Comparison of ENCODE assay signal across 9 cellular contexts in genomic region chr11:8225589-8226036, GRCh38. TPM values are rescaled to one million over a fixed set of nuclear protein-coding genes. Genes with fewer than 3 reads are reported as not detected.
DNase-seq lines count a peak whose midpoint lies in the region; ATAC-seq, FAIRE-seq and TF ChIP-seq lines count a peak whose summit lies in the region.
"Had no signal": no experiment of that assay in that cellular context is flagged by ENCODE, and none has a peak within 500 bp of the region (broad histone marks: within the 10 kb centered on the region; RNA-seq: fewer than 3 reads in every experiment).

No MANE protein-coding gene starts in this region.

- H3K36me3 ChIP-seq in Caco-2 (ENCODE audit: control insufficient read depth, insufficient read depth, low read length) (no peaks in the 10 kb centered on the region), GM23338 (ENCODE audit: insufficient read depth) (no peaks in the 10 kb centered on the region), HepG2 (replicated peaks in 1 of 2; ENCODE audit: control insufficient read depth in 1 of 2, insufficient read depth in 2 of 2, low read length in 2 of 2) (no peaks in the 10 kb centered on the region)

- H3K4me3 ChIP-seq in Caco-2 (ENCODE audit: low read depth, low read length) (no peak overlapping the region), GM23338 (no peak overlapping the region), HepG2 (replicated peaks in 1 of 3; ENCODE audit: insufficient read depth in 1 of 3, low read depth in 2 of 3, low read length in 3 of 3) (no peak overlapping the region)

- no peaks in the 10 kb centered on the region for H3K4me1 Mint-ChIP-seq in Caco-2 (ENCODE audit: low read depth, unreplicated experiment)
- peaks cover 9% of the 10 kb centered on the region; the same call in 1 of the 3 replicates for H3K4me1 Mint-ChIP-seq in GM23338
- H3K4me1 Mint-ChIP-seq: activated naive CD4-positive, alpha-beta T cell treated with anti-CD3 and anti-CD28 coated beads, Interleukin-2, amount 50 U/mL, for 24 hours had no signal

- no peaks in the 10 kb centered on the region for H3K79me2 ChIP-seq in GM23338 (replicated peaks; ENCODE audit: insufficient read depth)
- no peaks in the 10 kb centered on the region for H3K79me2 ChIP-seq in HepG2 (ENCODE audit: insufficient read depth, low read length)

- H2AFZ ChIP-seq in GM23338 (0 out of 2 replicates have a peak overlapping the region, but pooled peaks have one; percentile 92), HepG2 (ENCODE audit: low read length) (no peak overlapping the region)

- CTCF ChIA-PET in Caco-2 (lab: Charles Lee): no interaction called here
- CTCF ChIA-PET in HepG2 (lab: Yijun Ruan, JAX; ENCODE audit: low intra/inter-chr PET ratio, low total read pairs): interaction anchor here (2.1 to 2.3 kb wide), 2 partner anchors 38 to 341 kb away, joined by 12 to 16 read pairs; partner anchors contain the start of gene LMO1

- H3K27ac Mint-ChIP-seq in Caco-2 (ENCODE audit: unreplicated experiment): no peak overlapping the region
- no peak overlapping the region for H3K27ac Mint-ChIP-seq in GM23338
- H3K27ac Mint-ChIP-seq: activated naive CD4-positive, alpha-beta T cell treated with anti-CD3 and anti-CD28 coated beads, Interleukin-2, amount 50 U/mL, for 24 hours had no signal

- H3K36me3 Mint-ChIP-seq in Caco-2 (ENCODE audit: insufficient read depth, unreplicated experiment): no peaks in the 10 kb centered on the region
- no peaks in the 10 kb centered on the region for H3K36me3 Mint-ChIP-seq in GM23338 (ENCODE audit: low read depth)
- H3K36me3 Mint-ChIP-seq: activated naive CD4-positive, alpha-beta T cell treated with anti-CD3 and anti-CD28 coated beads, Interleukin-2, amount 50 U/mL, for 24 hours had no signal

- DNase-seq in Caco-2 (peak; percentile 69 to 74), GM23338 (ENCODE audit: low spot score) (peak; percentile 92), NCI-H2029 (lab: John Stamatoyannopoulos, UW) (peak; percentile 44), cerebellar cortex (ENCODE audit: low spot score) (peak; percentile 81), HepG2 (ENCODE audit: low spot score) (peak; percentile 39)
- peak; percentile 76 for DNase-seq in activated CD4-positive, CD25-positive, alpha-beta regulatory T cell treated with anti-CD3 and anti-CD28 coated beads, Interleukin-2, amount 50 U/mL, for 72 hours
- DNase-seq in stimulated activated CD4-positive, alpha-beta T cell treated with anti-CD3 and anti-CD28 coated beads, TNF-alpha, amount 100 ng/mL, for 4 hours (ENCODE audit: low read depth in 3 of 3): peak; percentile 35 to 57 (median 43)

- intact Hi-C loops in Caco-2 (cut with micrococcal nuclease; ENCODE audit: unreplicated experiment) (loop anchor here (1.0 to 2.0 kb wide), 3 partner anchors 39 to 341 kb away; no protein-coding TSS in a partner anchor), HepG2 (cut with micrococcal nuclease; ENCODE audit: unreplicated experiment) (loop anchor here (1.0 kb wide), 2 partner anchors 39 to 341 kb away; no protein-coding TSS in a partner anchor)

- POLR2A ChIA-PET in Caco-2 (lab: Charles Lee): no interaction called here
- POLR2A ChIA-PET in HepG2 (lab: Yijun Ruan, JAX): no interaction called here

- TF ChIP-seq POLR2A in HepG2 (IDR thresholded peaks at IDR 0.05; ENCODE audit: insufficient read depth in 1 of 2, low read depth in 2 of 2, low read length in 2 of 2): no peak

- FAIRE-seq in HepG2 (lab: Jason Lieb, UNC): peak; percentile 15

- peak; percentile 88 for ATAC-seq in GM23338
- ATAC-seq in HepG2: peak; percentile 86
- ATAC-seq in HG02763 (IDR thresholded peaks at IDR 0.05; ENCODE audit: unreplicated experiment): no peak

- H3K9me3 ChIP-seq in Caco-2 (no peaks in the 10 kb centered on the region), HepG2 (ENCODE audit: low read length) (no peaks in the 10 kb centered on the region)

- TF ChIP-seq RAD21 in HepG2 (CRISPR knock-in tag; IDR thresholded peaks at IDR 0.05): peak; percentile 79

- in situ Hi-C loops in HepG2 (cut with HindIII; ENCODE audit: extremely low pct_ligation_motif_present, low pct_unique_long_range_greater_than_20kb): loop anchor here (5.0 kb wide), 2 partner anchors 37 to 342 kb away; partner anchors contain the start of gene LMO1

- H3K27ac ChIP-seq in GM23338 (ENCODE audit: low read depth) (no peak overlapping the region), HepG2 (ENCODE audit: extremely low read length, insufficient read depth, low read length) (no peak overlapping the region)

- H3K9me2 ChIP-seq in GM23338 (ENCODE audit: insufficient read depth): no peaks in the 10 kb centered on the region

- no peak overlapping the region for H3K9ac ChIP-seq in HepG2 (ENCODE audit: insufficient read depth, low read depth, low read length)

- H3K27me3 ChIP-seq in Caco-2 (replicated peaks; ENCODE audit: control insufficient read depth, insufficient read depth, low read length) (no peaks in the 10 kb centered on the region), GM23338 (ENCODE audit: insufficient read depth) (no peaks in the 10 kb centered on the region), HepG2 (ENCODE audit: control insufficient read depth in 1 of 2, insufficient read depth in 2 of 2, low read length in 2 of 2) (peaks cover 0 to 29% of the 10 kb centered on the region in 2 experiments; a peak in 4 of 5 replicates)

- no TSS peak for BruUV-seq in Caco-2 (replicated peaks; lab: Mats Ljungman, UMichigan)
- BruUV-seq in HepG2 (replicated peaks; lab: Mats Ljungman, UMichigan): no TSS peak

- WGBS in HepG2 (ENCODE audit: low lambda C conversion rate): 3% methylated on average over 5 of the region's 8 CpGs

- H3K27me3 Mint-ChIP-seq in Caco-2 (ENCODE audit: insufficient read depth, unreplicated experiment) (peaks cover 8% of the 10 kb centered on the region), GM23338 (ENCODE audit: insufficient read depth, low read depth, poor library complexity) (peaks cover 8% of the 10 kb centered on the region)
- H3K27me3 Mint-ChIP-seq: activated naive CD4-positive, alpha-beta T cell treated with anti-CD3 and anti-CD28 coated beads, Interleukin-2, amount 50 U/mL, for 24 hours had no signal

- peak; percentile 91 to 92 for TF ChIP-seq CTCF in Caco-2 (IDR thresholded peaks at IDR 0.05; ENCODE audit: insufficient read depth in 1 of 2, low read depth in 1 of 2, low read length in 1 of 2, severe bottlenecking in 1 of 2, unreplicated experiment in 1 of 2)
- peak; percentile 96 to 99 for TF ChIP-seq CTCF in GM23338 (conservative IDR thresholded peaks at IDR 0.05; ENCODE audit: low read depth in 2 of 2)
- peak; percentile 92 for TF ChIP-seq CTCF in HepG2 (CRISPR knock-in tag; IDR thresholded peaks at IDR 0.05)

- H3K4me1 ChIP-seq in Caco-2: no peaks in the 10 kb centered on the region
- H3K4me1 ChIP-seq in GM23338 (ENCODE audit: insufficient read depth): no peaks in the 10 kb centered on the region
- no peaks in the 10 kb centered on the region for H3K4me1 ChIP-seq in HepG2 (ENCODE audit: insufficient read depth, low read length)

- H3K4me2 ChIP-seq in GM23338: no peak overlapping the region
- H3K4me2 ChIP-seq in HepG2 (ENCODE audit: low read depth, low read length): no peak overlapping the region

- no peaks in the 10 kb centered on the region for H3F3A ChIP-seq in GM23338 (replicated peaks; ENCODE audit: low read depth)

- no peaks in the 10 kb centered on the region for H3K9me3 Mint-ChIP-seq in Caco-2 (ENCODE audit: unreplicated experiment)
- H3K9me3 Mint-ChIP-seq in GM23338: no peaks in the 10 kb centered on the region
- H3K9me3 Mint-ChIP-seq: activated naive CD4-positive, alpha-beta T cell treated with anti-CD3 and anti-CD28 coated beads, Interleukin-2, amount 50 U/mL, for 24 hours had no signal

- no peak for TF ChIP-seq EP300 in HepG2 (IDR thresholded peaks at IDR 0.05; ENCODE audit: low read depth in 2 of 2, low read length in 2 of 2)
- TF ChIP-seq EP300 in HepG2 (CRISPR knock-in tag; IDR thresholded peaks at IDR 0.05; ENCODE audit: borderline replicate concordance): no peak

- H3K4me3 Mint-ChIP-seq in Caco-2 (ENCODE audit: unreplicated experiment) (no peak overlapping the region), GM23338 (no peak overlapping the region)
- H3K4me3 Mint-ChIP-seq: activated naive CD4-positive, alpha-beta T cell treated with anti-CD3 and anti-CD28 coated beads, Interleukin-2, amount 50 U/mL, for 24 hours had no signal

- no peaks in the 10 kb centered on the region for H4K20me1 ChIP-seq in GM23338 (replicated peaks; ENCODE audit: insufficient read depth)
- no peaks in the 10 kb centered on the region for H4K20me1 ChIP-seq in HepG2 (ENCODE audit: insufficient read depth, low read length)

RNA-seq across cellular contexts. Expression of gene LMO1, which starts 38.1 kb away (rescaled TPM):
- not detected in 2 replicates for total RNA-seq in Caco-2 (2022)
- total RNA-seq in GM23338 (2014; rRNA removed; shearing (Covaris generic)): not detected in 2 replicates
- 0.19 and 0.40 TPM in 2 replicates for polyA plus RNA-seq in GM23338 (2016; fragmentation: Nextera tagmentation; extraction: Ambion mirVana)
- total RNA-seq in HepG2 (2016; rRNA removed; fragmentation: Illumina TruSeq; extraction: Trizol): not detected in 2 replicates
- total RNA-seq in HepG2 (2016; cell fraction: cytosol; rRNA removed; fragmentation: Illumina TruSeq; extraction: Trizol; ENCODE audit: low read depth): not detected in 2 replicates
- total RNA-seq in HepG2 (2016; cell fraction: insoluble cytoplasmic fraction; rRNA removed; fragmentation: Illumina TruSeq; extraction: Trizol): not detected in 2 replicates
- total RNA-seq in HepG2 (2016; cell fraction: membrane; rRNA removed; fragmentation: Illumina TruSeq; extraction: Trizol): not detected in 2 replicates
- total RNA-seq in HepG2 (2016; cell fraction: nucleus; rRNA removed; fragmentation: Illumina TruSeq; extraction: Trizol): not detected in 2 replicates
- not detected in 2 replicates for polyA plus RNA-seq in HepG2 (2011; rRNA removed)
- polyA plus RNA-seq in HepG2 (2011; cell fraction: cytosol; rRNA removed): not detected in 2 replicates
- not detected in 2 replicates for polyA plus RNA-seq in HepG2 (2011; cell fraction: nucleus; rRNA removed)
- polyA plus RNA-seq in HepG2 (2012): not detected in 2 replicates
- not detected in 2 replicates for polyA plus RNA-seq in HepG2 (2016; cell fraction: cytosol; fragmentation: Illumina TruSeq; extraction: Trizol; ENCODE audit: low read depth)
- polyA plus RNA-seq in HepG2 (2016; cell fraction: insoluble cytoplasmic fraction; fragmentation: Illumina TruSeq; extraction: Trizol; ENCODE audit: low read depth): not detected in 2 replicates
- polyA plus RNA-seq in HepG2 (2016; cell fraction: membrane; fragmentation: Illumina TruSeq; extraction: Trizol; ENCODE audit: low read depth): not detected in 2 replicates
- polyA plus RNA-seq in HepG2 (2016; cell fraction: nucleus; fragmentation: Illumina TruSeq; extraction: Trizol; ENCODE audit: insufficient read depth, low read depth): not detected in 2 replicates
- 1.9 TPM in 1 of 2 replicates, not detected in the other for polyA minus RNA-seq in HepG2 (2011; rRNA and poly(A)+ RNA removed; ENCODE audit: low replicate concordance)
- not detected in 2 replicates for polyA minus RNA-seq in HepG2 (2011; cell fraction: cytosol; rRNA and poly(A)+ RNA removed)
- polyA minus RNA-seq in HepG2 (2011; cell fraction: nucleus; rRNA and poly(A)+ RNA removed): not detected in 2 replicates

RNA-seq across cellular contexts. Expression of gene RIC3, which starts 56.8 kb away (rescaled TPM):
- total RNA-seq in Caco-2 (2022) (not detected in 2 replicates), HepG2 (2016; rRNA removed; fragmentation: Illumina TruSeq; extraction: Trizol) (not detected in 2 replicates)
- 17.8 and 27.4 TPM in 2 replicates for total RNA-seq in GM23338 (2014; rRNA removed; shearing (Covaris generic))
- polyA plus RNA-seq in GM23338 (2016; fragmentation: Nextera tagmentation; extraction: Ambion mirVana) (21.1 and 21.3 TPM in 2 replicates), HepG2 (2011; rRNA removed) (not detected in 2 replicates)
- total RNA-seq in HepG2 (2016; cell fraction: cytosol; rRNA removed; fragmentation: Illumina TruSeq; extraction: Trizol; ENCODE audit: low read depth): not detected in 2 replicates
- not detected in 2 replicates for total RNA-seq in HepG2 (2016; cell fraction: insoluble cytoplasmic fraction; rRNA removed; fragmentation: Illumina TruSeq; extraction: Trizol)
- not detected in 2 replicates for total RNA-seq in HepG2 (2016; cell fraction: membrane; rRNA removed; fragmentation: Illumina TruSeq; extraction: Trizol)
- not detected in 2 replicates for total RNA-seq in HepG2 (2016; cell fraction: nucleus; rRNA removed; fragmentation: Illumina TruSeq; extraction: Trizol)
- polyA plus RNA-seq in HepG2 (2011; cell fraction: cytosol; rRNA removed): not detected in 2 replicates
- polyA plus RNA-seq in HepG2 (2011; cell fraction: nucleus; rRNA removed): not detected in 2 replicates
- polyA plus RNA-seq in HepG2 (2012): not detected in 2 replicates
- polyA plus RNA-seq in HepG2 (2016; cell fraction: cytosol; fragmentation: Illumina TruSeq; extraction: Trizol; ENCODE audit: low read depth): not detected in 2 replicates
- polyA plus RNA-seq in HepG2 (2016; cell fraction: insoluble cytoplasmic fraction; fragmentation: Illumina TruSeq; extraction: Trizol; ENCODE audit: low read depth): not detected in 2 replicates
- polyA plus RNA-seq in HepG2 (2016; cell fraction: membrane; fragmentation: Illumina TruSeq; extraction: Trizol; ENCODE audit: low read depth): not detected in 2 replicates
- polyA plus RNA-seq in HepG2 (2016; cell fraction: nucleus; fragmentation: Illumina TruSeq; extraction: Trizol; ENCODE audit: insufficient read depth, low read depth): 0.40 TPM in 1 of 2 replicates, not detected in the other
- polyA minus RNA-seq in HepG2 (2011; rRNA and poly(A)+ RNA removed; ENCODE audit: low replicate concordance): not detected in 2 replicates
- polyA minus RNA-seq in HepG2 (2011; cell fraction: cytosol; rRNA and poly(A)+ RNA removed): not detected in 2 replicates
- polyA minus RNA-seq in HepG2 (2011; cell fraction: nucleus; rRNA and poly(A)+ RNA removed): not detected in 2 replicates

Comparison
In these comparisons a context has a peak if more than half of its experiments do, and no peak if none do; other contexts are left out.
1. DNase-seq: peak in every context shown above with its lines; median percentile 92 in GM23338; 81 in cerebellar cortex; 76 in activated CD4-positive, CD25-positive, alpha-beta regulatory T cell treated with anti-CD3 and anti-CD28 coated beads, Interleukin-2, amount 50 U/mL, for 72 hours; 72 in Caco-2; 44 in NCI-H2029; 43 in stimulated activated CD4-positive, alpha-beta T cell treated with anti-CD3 and anti-CD28 coated beads, TNF-alpha, amount 100 ng/mL, for 4 hours; 39 in HepG2.
2. RNA of gene RIC3, which starts 56.8 kb away (total RNA-seq): 17.8 to 27.4 TPM in GM23338; not detected in Caco-2 and not detected in HepG2; every median in the first group is over 10 times any median in the second.
3. Peak in every context shown above with its lines, with median percentiles within 50 percentile points of each other: CTCF ChIP-seq.